ENCODE assay signal across 8 cellular contexts in genomic region chr20:33262658-33263065, GRCh38. TPM values are rescaled to one million over a fixed set of nuclear protein-coding genes. Genes with fewer than 3 reads are reported as not detected.
DNase-seq lines count a peak whose midpoint lies in the region; ATAC-seq and TF ChIP-seq lines count a peak whose summit lies in the region.

No MANE protein-coding gene starts in this region.

- TF ChIP-seq CTCF in A673 (conservative IDR thresholded peaks at IDR 0.05; ENCODE audit: low read depth, low read length) = peak; percentile 69
- TF ChIP-seq CTCF in WI38 (IDR thresholded peaks at IDR 0.05; ENCODE audit: low read depth, low read length) = peak; percentile 59

- peaks cover 41% of the 10 kb centered on the region for H3K27me3 ChIP-seq in A673 (replicated peaks; ENCODE audit: insufficient read depth, low read depth, low read length, poor library complexity)

- H3K4me3 ChIP-seq in A673 (ENCODE audit: low read depth, low read length, poor library complexity, severe bottlenecking) = no peak overlapping the region
- H3K4me3 ChIP-seq in WI38 (ENCODE audit: low read depth, low read length) = no peak overlapping the region

- CTCF ChIA-PET in A673 (lab: Charles Lee) = no interaction called here

- no peak for ATAC-seq in GM18858 (IDR thresholded peaks at IDR 0.05; ENCODE audit: unreplicated experiment)
- no peak for ATAC-seq in HG02642 (IDR thresholded peaks at IDR 0.05; ENCODE audit: poor library complexity, unreplicated experiment)

- DNase-seq in A673 (ENCODE audit: low spot score) = peak; percentile 43
- DNase-seq in GF-D8 (lab: John Stamatoyannopoulos, UW) = peak; percentile 67
- peak; percentile 79 for DNase-seq in NCI-H2171 treated with DMSO at 0.1 percent for 48 hours (lab: John Stamatoyannopoulos, UW)
- DNase-seq in hypothalamus (lab: John Stamatoyannopoulos, UW) = peak in 34 of 51 donors; percentile 5 to 71 (median 22)

- no peaks in the 10 kb centered on the region for H3K9me3 ChIP-seq in A673 (ENCODE audit: low read depth, low read length, poor library complexity, severe bottlenecking)

- intact Hi-C loops in A673 (cut with micrococcal nuclease; ENCODE audit: unreplicated experiment) = no loop called here

- POLR2A ChIA-PET in A673 (lab: Charles Lee; ENCODE audit: low non-redundant PET) = no interaction called here

- no peak overlapping the region for H3K27ac ChIP-seq in A673 (ENCODE audit: low read depth, low read length, poor library complexity, severe bottlenecking)
- peak overlapping the region; percentile 75 for H3K27ac ChIP-seq in temporal lobe (ENCODE audit: low read depth, low read length)

- no peaks in the 10 kb centered on the region for H3K36me3 ChIP-seq in A673 (ENCODE audit: insufficient read depth, low read length, poor library complexity, severe bottlenecking)

- no peaks in the 10 kb centered on the region for H3K4me1 ChIP-seq in A673 (ENCODE audit: insufficient read depth, low read length, poor library complexity, severe bottlenecking)

- BruUV-seq in A673 (replicated peaks; lab: Mats Ljungman, UMichigan) = no TSS peak

RNA-seq across cellular contexts. Expression of gene BPIFB1, which starts 20.4 kb away (rescaled TPM):
- total RNA-seq in A673 (2021) (not detected in 2 replicates), temporal lobe (not detected)

RNA-seq across cellular contexts. Expression of gene BPIFA1, which starts 26.9 kb away (rescaled TPM):
- not detected in 2 replicates for total RNA-seq in A673 (2021)
- total RNA-seq in temporal lobe = not detected

RNA-seq across cellular contexts. Expression of gene BPIFA3, which starts 45.5 kb away (rescaled TPM):
- total RNA-seq in A673 (2021) (not detected in 2 replicates), temporal lobe (not detected)

Comparison
In these comparisons a context has a peak if more than half of its experiments do, and no peak if none do; other contexts are left out.
1. DNase-seq: peak in every context shown above with its lines; median percentile 79 in NCI-H2171 treated with DMSO at 0.1 percent for 48 hours; 67 in GF-D8; 43 in A673; 22 in hypothalamus.